Comparison of ENCODE assay signal across 15 cellular contexts in genomic region chr2:27795868-27796277, GRCh38. TPM values are rescaled to one million over a fixed set of nuclear protein-coding genes. Genes with fewer than 3 reads are reported as not detected.
DNase-seq lines count a peak whose midpoint lies in the region; TF ChIP-seq lines count a peak whose summit lies in the region.
"Had no signal": no experiment of that assay in that cellular context is flagged by ENCODE, and none has a peak within 500 bp of the region (broad histone marks: within the 10 kb centered on the region; RNA-seq: fewer than 3 reads in every experiment).

No MANE protein-coding gene starts in this region.

- H3K36me3 ChIP-seq in mesenchymal stem cell (ENCODE audit: control insufficient read depth in 1 of 2, insufficient read depth in 2 of 2, low read depth in 1 of 2, low read length in 2 of 2): no peaks in the 10 kb centered on the region
- no peaks in the 10 kb centered on the region for H3K36me3 ChIP-seq in subcutaneous abdominal adipose tissue (ENCODE audit: control insufficient read depth in 5 of 5, insufficient read depth in 5 of 5, low read length in 5 of 5)

- H3K4me1 ChIP-seq in mesenchymal stem cell (ENCODE audit: control insufficient read depth, insufficient read depth, low read depth, low read length) (peaks cover 18% of the 10 kb centered on the region), subcutaneous abdominal adipose tissue (ENCODE audit: control insufficient read depth in 5 of 5, insufficient read depth in 5 of 5, low read length in 5 of 5) (peaks cover 4 to 28% (median 6%) of the 10 kb centered on the region in 5 donors)
- H3K4me1 ChIP-seq: testis had no signal

- H3K4me1 Mint-ChIP-seq in chondrocyte (ENCODE audit: low read depth): peaks cover 68% of the 10 kb centered on the region
- H3K4me1 Mint-ChIP-seq: GM23338 had no signal

- H2BK12ac ChIP-seq in mesenchymal stem cell (ENCODE audit: low read length in 2 of 2): peak overlapping the region in 1 of 2 experiments; percentile 69

- H4K91ac ChIP-seq in mesenchymal stem cell (ENCODE audit: low read length): no peak overlapping the region

- H3K9me3 Mint-ChIP-seq in chondrocyte (ENCODE audit: low read depth): no peaks in the 10 kb centered on the region
- H3K9me3 Mint-ChIP-seq: GM23338 had no signal

- H3K4me3 Mint-ChIP-seq in chondrocyte (ENCODE audit: unreplicated experiment): no peak overlapping the region
- H3K4me3 Mint-ChIP-seq: activated CD4-positive, alpha-beta T cell treated with anti-CD3 and anti-CD28 coated beads, Interleukin-2, amount 10 ng/mL, durations not matched to agents 24 days and 14 days; GM23338 had no signal

- H3K18ac ChIP-seq in mesenchymal stem cell (ENCODE audit: low read depth in 1 of 2, low read length in 2 of 2): peak overlapping the region; percentile 3 to 25

- DNase-seq in DMS 273 (lab: John Stamatoyannopoulos, UW; ENCODE audit: unreplicated experiment) (peak; percentile 8), DMS 273 treated with DMSO at 0.1 percent for 48 hours (lab: John Stamatoyannopoulos, UW) (no peak), chondrocyte (ENCODE audit: low spot score) (no peak), mesenchymal stem cell (peak; percentile 52), AG08396 (ENCODE audit: low spot score) (no peak), NCI-H1092 treated with DMSO at 0.1 percent for 48 hours (lab: John Stamatoyannopoulos, UW) (no peak), NCI-H69 (lab: John Stamatoyannopoulos, UW) (no peak)
- DNase-seq: activated CD4-positive, alpha-beta T cell treated with anti-CD3 and anti-CD28 coated beads, Interleukin-2, amount 10 ng/mL, durations not matched to agents 24 days and 14 days; activated naive CD4-positive, alpha-beta T cell; NCI-H2029; OCI-M1; testis had no signal

- peaks cover 4% of the 10 kb centered on the region for H3K79me1 ChIP-seq in mesenchymal stem cell (replicated peaks; ENCODE audit: low read length, poor library complexity, severe bottlenecking)

- WGBS in mesenchymal stem cell: 98% methylated on average over 1 of the region's 4 CpGs

- no peak overlapping the region for H3K4me2 ChIP-seq in mesenchymal stem cell (ENCODE audit: low read length, poor library complexity, severe bottlenecking)
- H3K4me2 ChIP-seq: GM23338 had no signal

- H3K27ac ChIP-seq in mesenchymal stem cell (ENCODE audit: low read length, poor library complexity, severe bottlenecking) (no peak overlapping the region), subcutaneous abdominal adipose tissue (ENCODE audit: low read depth, low read length) (peak overlapping the region; percentile 14)
- H3K27ac ChIP-seq: 22Rv1 had no signal

- no peaks in the 10 kb centered on the region for H3K27me3 Mint-ChIP-seq in chondrocyte (ENCODE audit: low read depth)
- H3K27me3 Mint-ChIP-seq: activated CD4-positive, alpha-beta T cell treated with anti-CD3 and anti-CD28 coated beads, Interleukin-2, amount 10 ng/mL, durations not matched to agents 24 days and 14 days had no signal

- H3K23ac ChIP-seq in mesenchymal stem cell (ENCODE audit: low read length in 2 of 2): no peak overlapping the region

- no peak for TF ChIP-seq CTCF in chondrocyte (IDR thresholded peaks at IDR 0.05)

- H2BK5ac ChIP-seq in mesenchymal stem cell (ENCODE audit: low read depth, low read length, poor library complexity, severe bottlenecking): no peak overlapping the region

- H4K8ac ChIP-seq in mesenchymal stem cell (ENCODE audit: low read length): no peak overlapping the region

- H2BK120ac ChIP-seq in mesenchymal stem cell (ENCODE audit: low read depth, low read length): peak overlapping the region; percentile 19

- H3K4me3 ChIP-seq in mesenchymal stem cell (ENCODE audit: insufficient read depth in 1 of 2, low read depth in 1 of 2, low read length in 2 of 2): no peak overlapping the region
- H3K4me3 ChIP-seq in subcutaneous abdominal adipose tissue (ENCODE audit: low read depth in 1 of 5, low read length in 5 of 5): no peak overlapping the region
- H3K4me3 ChIP-seq: GM23338, testis had no signal

- H3K27ac Mint-ChIP-seq in chondrocyte (ENCODE audit: unreplicated experiment): peak overlapping the region; percentile 91
- H3K27ac Mint-ChIP-seq: activated CD4-positive, alpha-beta T cell treated with anti-CD3 and anti-CD28 coated beads, Interleukin-2, amount 10 ng/mL, durations not matched to agents 24 days and 14 days; GM23338 had no signal

- no peak overlapping the region for H2BK15ac ChIP-seq in mesenchymal stem cell (ENCODE audit: low read depth, poor library complexity, severe bottlenecking)

- H2AK5ac ChIP-seq in mesenchymal stem cell (ENCODE audit: low read length, severe bottlenecking): peak overlapping the region; percentile 11

- no peaks in the 10 kb centered on the region for H3K36me3 Mint-ChIP-seq in chondrocyte (ENCODE audit: low read depth)

- H3K9me3 ChIP-seq in mesenchymal stem cell (ENCODE audit: control insufficient read depth, low read length) (no peaks in the 10 kb centered on the region), subcutaneous abdominal adipose tissue (ENCODE audit: control insufficient read depth in 5 of 5, low read length in 5 of 5) (no peaks in the 10 kb centered on the region)
- H3K9me3 ChIP-seq: testis had no signal

- H3K4ac ChIP-seq in mesenchymal stem cell (ENCODE audit: low read depth in 1 of 2, low read length in 2 of 2): no peak overlapping the region

- no peak overlapping the region for H2AFZ ChIP-seq in mesenchymal stem cell (ENCODE audit: low read depth, low read length)
- H2AFZ ChIP-seq: GM23338 had no signal

- H3K14ac ChIP-seq in mesenchymal stem cell (ENCODE audit: low read length in 2 of 2): no peak overlapping the region

- H3K9ac ChIP-seq in mesenchymal stem cell (ENCODE audit: low read length) (peak overlapping the region; percentile 40), subcutaneous abdominal adipose tissue (ENCODE audit: low read length in 5 of 5) (no peak overlapping the region)

- H3K27me3 ChIP-seq in mesenchymal stem cell (ENCODE audit: control insufficient read depth in 1 of 2, insufficient read depth in 1 of 2, low read length in 2 of 2) (no peaks in the 10 kb centered on the region), subcutaneous abdominal adipose tissue (ENCODE audit: control insufficient read depth in 5 of 5, insufficient read depth in 4 of 5, low read length in 5 of 5) (peaks cover 0 to 2% (median 0%) of the 10 kb centered on the region in 5 donors)
- H3K27me3 ChIP-seq: testis had no signal

RNA-seq across cellular contexts. Expression of gene MRPL33, which starts 24.4 kb away (rescaled TPM):
- 59.9 to 64.9 TPM (median 62.1 TPM) in 3 replicates for total RNA-seq in chondrocyte
- polyA plus RNA-seq in mesenchymal stem cell (2013, experiment 1 of 2): 295 TPM
- polyA plus RNA-seq in mesenchymal stem cell (2013, experiment 2 of 2): 307 TPM

Comparison
In these comparisons a context has a peak if more than half of its experiments do, and no peak if none do; other contexts are left out.
1. DNase-seq: peak in DMS 273 (single experiment) and mesenchymal stem cell (single experiment); none in DMS 273 treated with DMSO at 0.1 percent for 48 hours (single experiment), chondrocyte (single experiment), AG08396 (single experiment), NCI-H1092 treated with DMSO at 0.1 percent for 48 hours (single experiment) and NCI-H69 (single experiment).